In genomic region chr2:176154853-176155252, GRCh38 we compare ENCODE assay signal across 23 cellular contexts. TPM values are rescaled to one million over a fixed set of nuclear protein-coding genes. Genes with fewer than 3 reads are reported as not detected.
"Had no signal": no experiment of that assay in that cellular context is flagged by ENCODE, and none has a peak within 500 bp of the region (broad histone marks: within the 10 kb centered on the region; RNA-seq: fewer than 3 reads in every experiment).

No MANE protein-coding gene starts in this region.

- H3K4me3 Mint-ChIP-seq: dendritic cell treated with granulocyte-macrophage colony-stimulating factor and Interleukin-4, amounts not matched to agents 40 ng/mL and 50 ng/mL, for 4 days; effector memory CD8-positive, alpha-beta T cell; immature natural killer cell; naive thymus-derived CD8-positive, alpha-beta T cell; neural progenitor cell; stimulated activated effector memory CD8-positive, alpha-beta T cell treated with anti-CD3 and anti-CD28 coated beads, Interleukin-12 subunit alpha, Interleukin-12 subunit beta, amount 100 ng/mL, for 72 hours had no signal

- H3K9me3 Mint-ChIP-seq: dendritic cell treated with granulocyte-macrophage colony-stimulating factor and Interleukin-4, amounts not matched to agents 40 ng/mL and 50 ng/mL, for 4 days; effector memory CD8-positive, alpha-beta T cell; naive thymus-derived CD8-positive, alpha-beta T cell; stimulated activated effector memory CD8-positive, alpha-beta T cell treated with anti-CD3 and anti-CD28 coated beads, Interleukin-12 subunit alpha, Interleukin-12 subunit beta, amount 100 ng/mL, for 72 hours had no signal

- FAIRE-seq: colon, pancreas had no signal

- H3K9me3 ChIP-seq: mucosa of descending colon, pancreas, suprapubic skin, thyroid gland, upper lobe of right lung, vagina had no signal

- H3K36me3 Mint-ChIP-seq: neural progenitor cell had no signal

- H3K27ac Mint-ChIP-seq: dendritic cell treated with granulocyte-macrophage colony-stimulating factor and Interleukin-4, amounts not matched to agents 40 ng/mL and 50 ng/mL, for 4 days; effector memory CD8-positive, alpha-beta T cell; immature natural killer cell; naive thymus-derived CD8-positive, alpha-beta T cell; neural progenitor cell; progenitor cell of endocrine pancreas; stimulated activated effector memory CD8-positive, alpha-beta T cell treated with anti-CD3 and anti-CD28 coated beads, Interleukin-12 subunit alpha, Interleukin-12 subunit beta, amount 100 ng/mL, for 72 hours had no signal

- H3K36me3 ChIP-seq: esophagus squamous epithelium, neural progenitor cell, pancreas, thyroid gland, upper lobe of right lung, vagina had no signal

- H3K4me3 ChIP-seq: esophagus squamous epithelium, mucosa of descending colon, neural progenitor cell, pancreas, suprapubic skin, thyroid gland, upper lobe of right lung, vagina had no signal

- DNase-seq: effector memory CD8-positive, alpha-beta T cell; esophagus squamous epithelium; foreskin fibroblast; immature natural killer cell; kidney glomerular epithelial cell; mucosa of descending colon; naive thymus-derived CD8-positive, alpha-beta T cell; occipital lobe; pancreas; right cardiac atrium; stimulated activated CD4-positive, alpha-beta T cell treated with anti-CD3 and anti-CD28 coated beads, Interleukin-4, amount 100 ng/mL, for 1 hour; stimulated activated CD8-positive, alpha-beta memory T cell treated with anti-CD3 and anti-CD28 coated beads, Interleukin-4, amount 100 ng/mL, for 48 hours; stimulated activated naive CD8-positive, alpha-beta T cell treated with anti-CD3 and anti-CD28 coated beads, Interleukin-15, Interleukin-2, amounts not matched to agents 100 U/mL and 50 U/mL, for 24 hours; thyroid gland; upper lobe of right lung had no signal

- H3K27ac ChIP-seq: epithelial cell of prostate, esophagus squamous epithelium, neural progenitor cell, pancreas, suprapubic skin, thyroid gland, upper lobe of right lung, vagina had no signal

- H3K4me1 Mint-ChIP-seq: immature natural killer cell had no signal

- H3K4me1 ChIP-seq: neural progenitor cell had no signal

RNA-seq across cellular contexts. Expression of gene HOXD3, which starts 2.3 kb away (rescaled TPM):
- total RNA-seq: naive thymus-derived CD8-positive, alpha-beta T cell; occipital lobe; progenitor cell of endocrine pancreas; right cardiac atrium had no signal

RNA-seq across cellular contexts. Expression of gene HOXD4, which starts 3.5 kb away (rescaled TPM):
- total RNA-seq: naive thymus-derived CD8-positive, alpha-beta T cell; occipital lobe; progenitor cell of endocrine pancreas; right cardiac atrium had no signal

RNA-seq across cellular contexts. Expression of gene HOXD8, which starts 25.3 kb away (rescaled TPM):
- total RNA-seq: naive thymus-derived CD8-positive, alpha-beta T cell; occipital lobe; progenitor cell of endocrine pancreas had no signal

RNA-seq across cellular contexts. Expression of gene HOXD9, which starts 32.3 kb away (rescaled TPM):
- total RNA-seq: naive thymus-derived CD8-positive, alpha-beta T cell; occipital lobe; progenitor cell of endocrine pancreas; right cardiac atrium had no signal

RNA-seq across cellular contexts. Expression of gene HOXD1, which starts 33.6 kb away (rescaled TPM):
- total RNA-seq: naive thymus-derived CD8-positive, alpha-beta T cell; occipital lobe; progenitor cell of endocrine pancreas; right cardiac atrium had no signal
